Comparison of ENCODE assay signal across 8 cellular contexts in genomic region chr11:107857550-107858216, GRCh38. TPM values are rescaled to one million over a fixed set of nuclear protein-coding genes. Genes with fewer than 3 reads are reported as not detected.
A peak's percentile ranks its signal among the peaks of the same experiment; 100 is the strongest.
DNase-seq lines count a peak whose midpoint lies in the region; ATAC-seq and TF ChIP-seq lines count a peak whose summit lies in the region.

No MANE protein-coding gene starts in this region.

- H3K27ac ChIP-seq in ACC112 (ENCODE audit: low read depth, low read length) (no peak overlapping the region), SJCRH30 (no peak overlapping the region), fibroblast of lung (ENCODE audit: insufficient read depth, low read length) (no peak overlapping the region), parathyroid adenoma (peak overlapping the region; percentile 90)

- H3K36me3 ChIP-seq in ACC112 (ENCODE audit: insufficient read depth, low read length) (no peaks in the 10 kb centered on the region), SJCRH30 (no peaks in the 10 kb centered on the region), fibroblast of lung (ENCODE audit: control insufficient read depth, insufficient read depth, low read length) (no peaks in the 10 kb centered on the region), parathyroid adenoma (ENCODE audit: control insufficient read depth, insufficient read depth, low read length) (no peaks in the 10 kb centered on the region)

- peak overlapping the region; percentile 96 for H3K4me3 ChIP-seq in ACC112 (ENCODE audit: low read depth, low read length)
- H3K4me3 ChIP-seq in SJCRH30, result peak overlapping the region; percentile 63
- H3K4me3 ChIP-seq in fibroblast of lung (replicated peaks in 1 of 4; ENCODE audit: control extremely low read depth in 1 of 4, insufficient read depth in 1 of 4, low read depth in 3 of 4, low read length in 4 of 4), result peak overlapping the region; percentile 58 to 93 (median 74)
- peak overlapping the region; percentile 65 for H3K4me3 ChIP-seq in parathyroid adenoma (ENCODE audit: low read depth, low read length)

- peak overlapping the region; percentile 100 for H3K4me2 ChIP-seq in fibroblast of lung (ENCODE audit: extremely low read depth, insufficient read depth, low read length)
- H3K4me2 ChIP-seq in parathyroid adenoma (ENCODE audit: low read length), result peak overlapping the region; percentile 81

- no peaks in the 10 kb centered on the region for H4K20me1 ChIP-seq in fibroblast of lung (ENCODE audit: control insufficient read depth, extremely low read depth, insufficient read depth, low read length)

- H2AFZ ChIP-seq in ACC112 (ENCODE audit: low read length, unreplicated experiment), result peak overlapping the region; percentile 82
- H2AFZ ChIP-seq in fibroblast of lung (ENCODE audit: low read length), result no peak overlapping the region
- peak overlapping the region; percentile 93 for H2AFZ ChIP-seq in parathyroid adenoma

- DNase-seq in SJCRH30, result no peak
- peak; percentile 21 to 29 for DNase-seq in fibroblast of lung (ENCODE audit: low read depth in 2 of 2)
- no peak for DNase-seq in iPS-NIHi11 (ENCODE audit: low spot score)
- no peak for DNase-seq in HK-2 (ENCODE audit: unreplicated experiment)

- H3K9me3 ChIP-seq in SJCRH30 (replicated peaks), result no peaks in the 10 kb centered on the region
- no peaks in the 10 kb centered on the region for H3K9me3 ChIP-seq in fibroblast of lung (ENCODE audit: control insufficient read depth, insufficient read depth, low read depth, low read length)
- no peaks in the 10 kb centered on the region for H3K9me3 ChIP-seq in parathyroid adenoma (ENCODE audit: control insufficient read depth, low read length)

- no peaks in the 10 kb centered on the region for H3K4me1 ChIP-seq in ACC112 (ENCODE audit: control insufficient read depth, insufficient read depth, low read length, unreplicated experiment)
- H3K4me1 ChIP-seq in SJCRH30, result no peaks in the 10 kb centered on the region
- H3K4me1 ChIP-seq in fibroblast of lung (ENCODE audit: control insufficient read depth, extremely low read depth, insufficient read depth, low read length), result peaks cover 3% of the 10 kb centered on the region
- H3K4me1 ChIP-seq in parathyroid adenoma, result no peaks in the 10 kb centered on the region

- H3K79me2 ChIP-seq in ACC112 (ENCODE audit: control insufficient read depth, insufficient read depth, low read length, unreplicated experiment) (peaks cover 35% of the 10 kb centered on the region), fibroblast of lung (ENCODE audit: control insufficient read depth, insufficient read depth, low read length) (no peaks in the 10 kb centered on the region), parathyroid adenoma (no peaks in the 10 kb centered on the region)

- H3K27me3 ChIP-seq in ACC112 (ENCODE audit: insufficient read depth, low read length), result no peaks in the 10 kb centered on the region
- H3K27me3 ChIP-seq in SJCRH30, result no peaks in the 10 kb centered on the region
- no peaks in the 10 kb centered on the region for H3K27me3 ChIP-seq in fibroblast of lung (ENCODE audit: control insufficient read depth, insufficient read depth, low read length)
- no peaks in the 10 kb centered on the region for H3K27me3 ChIP-seq in parathyroid adenoma (ENCODE audit: control insufficient read depth, insufficient read depth, low read length)

- TF ChIP-seq CTCF in fibroblast of lung (conservative IDR thresholded peaks at IDR 0.05 in 1 of 2, IDR thresholded peaks at IDR 0.05 in 1 of 2; ENCODE audit: low read depth in 1 of 2, low read length in 2 of 2) (no peak), parathyroid adenoma (IDR thresholded peaks at IDR 0.05) (no peak)

- ATAC-seq in GM21390 (IDR thresholded peaks at IDR 0.05; ENCODE audit: unreplicated experiment), result peak; percentile 0
- no peak for ATAC-seq in HG02623 (IDR thresholded peaks at IDR 0.05; ENCODE audit: unreplicated experiment)

- H3K9ac ChIP-seq in fibroblast of lung (ENCODE audit: insufficient read depth, low read length) (peak overlapping the region; percentile 42), parathyroid adenoma (no peak overlapping the region)

RNA-seq across cellular contexts. Expression of gene SLC35F2, which starts 0.9 kb away (rescaled TPM):
- total RNA-seq in SJCRH30 (2014; rRNA removed; shearing (Covaris generic)), result 7.6 and 9.5 TPM in 2 replicates
- total RNA-seq in fibroblast of lung, result 7.4 and 9.8 TPM in 2 replicates
- 2.8 and 9.0 TPM in 2 replicates for polyA plus RNA-seq in fibroblast of lung
- polyA plus RNA-seq in fibroblast of lung (2012), result 2.2 and 7.2 TPM in 2 replicates
- 2.0 and 10.0 TPM in 2 replicates for polyA minus RNA-seq in fibroblast of lung (ENCODE audit: low replicate concordance)

Comparison
In these comparisons a context has a peak if more than half of its experiments do, and no peak if none do; other contexts are left out.
1. DNase-seq: peak in fibroblast of lung (2 of 2); none in SJCRH30 (0 of 2), iPS-NIHi11 (single experiment) and HK-2 (single experiment).
2. Peak in every context shown above with its lines, with median percentiles within 50 percentile points of each other: H3K4me3 ChIP-seq.